ENCODE assay signal across 2 cellular contexts in the genomic region with DNA sequence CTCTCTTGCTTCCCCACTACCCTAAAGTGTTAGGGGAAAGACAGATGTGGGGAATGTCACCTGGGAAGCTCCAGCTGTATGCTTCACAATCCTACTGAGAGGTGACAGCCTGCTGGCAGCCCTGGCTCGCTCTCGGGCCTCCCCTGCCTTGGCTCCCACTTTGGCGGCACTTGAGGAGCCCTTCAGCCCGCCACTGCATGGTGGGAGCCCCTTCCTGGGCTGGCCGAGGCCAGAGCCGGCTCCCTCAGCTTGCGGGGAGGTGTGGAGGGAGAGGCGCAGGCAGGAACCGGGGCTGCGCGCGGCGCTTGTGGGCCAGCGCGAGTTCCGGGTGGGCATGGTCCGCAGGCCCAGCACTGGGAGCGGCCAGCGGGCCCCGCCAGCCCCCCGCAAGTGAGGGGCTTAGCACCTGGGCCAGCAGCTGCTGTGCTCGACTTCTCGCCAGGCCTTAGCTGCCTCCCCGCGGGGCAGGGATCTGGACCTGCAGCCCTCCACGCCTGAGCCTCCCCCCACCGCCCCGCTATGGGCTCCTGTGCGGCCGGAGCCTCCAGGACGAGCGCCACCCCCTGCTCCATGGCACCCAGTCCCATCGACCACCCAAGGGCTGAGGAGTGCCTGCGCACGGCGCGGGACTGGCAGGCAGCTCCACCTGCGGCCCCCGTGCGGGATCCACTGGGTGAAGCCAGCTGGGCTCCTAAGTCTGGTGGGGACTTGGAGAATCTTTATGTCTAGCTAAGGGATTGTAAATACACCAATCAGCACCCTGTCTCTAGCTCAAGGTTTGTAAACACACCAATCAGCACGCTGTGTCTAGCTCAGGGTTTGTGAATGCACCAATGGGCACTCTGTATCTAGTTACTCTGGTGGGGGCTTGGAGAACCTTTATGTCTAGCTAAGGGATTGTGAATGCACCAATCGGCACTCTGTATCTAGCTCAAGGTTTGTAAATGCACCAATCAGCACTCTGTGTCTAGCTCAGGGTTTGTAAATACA.
A peak's percentile ranks its signal among the peaks of the same experiment; 100 is the strongest.
TF ChIP-seq lines count a peak whose summit lies in the region.

No MANE protein-coding gene starts in this region.

TF ChIP-seq in K562, 482 proteins besides CTCF, POLR2A, EP300 and RAD21:
- peak; percentile 32 for TF ChIP-seq ASH1L (IDR thresholded peaks at IDR 0.05; ENCODE audit: borderline replicate concordance, low read depth, partially characterized antibody)

TF ChIP-seq in HepG2, 621 proteins besides CTCF, POLR2A, EP300 and RAD21:
- TF ChIP-seq NFYC (CRISPR knock-in tag; IDR thresholded peaks at IDR 0.05): peak; percentile 53
